Comparison of ENCODE assay signal across 19 cellular contexts in the genomic region with DNA sequence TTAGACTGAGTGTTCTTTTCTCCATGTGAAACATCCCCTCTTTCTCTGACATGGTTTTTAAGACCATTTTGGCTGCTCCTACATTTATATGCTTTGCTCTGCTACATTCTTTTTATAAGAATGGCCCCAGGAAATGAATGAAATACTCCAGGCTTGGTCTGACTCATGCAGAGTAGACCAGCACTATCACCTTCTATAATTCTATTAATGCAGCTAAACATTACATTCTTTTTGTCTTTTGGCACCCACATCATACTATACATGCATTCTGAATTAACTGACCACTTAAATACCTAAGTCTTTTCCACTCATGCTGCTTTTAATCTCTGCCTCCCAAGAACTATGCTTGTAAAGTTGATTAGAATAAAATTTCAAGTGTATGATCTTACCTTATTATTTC.
DNase-seq lines count a peak whose midpoint lies in the region; ATAC-seq and TF ChIP-seq lines count a peak whose summit lies in the region.
"Had no signal": no experiment of that assay in that cellular context is flagged by ENCODE, and none has a peak within 500 bp of the region (broad histone marks: within the 10 kb centered on the region; RNA-seq: fewer than 3 reads in every experiment).

No MANE protein-coding gene starts in this region.

- intact Hi-C loops in CD4-positive, alpha-beta T cell (cut with DNase I, micrococcal nuclease), result no loop called here
- intact Hi-C loops in head of caudate nucleus (cut with DNase I), result no loop called here

- TF ChIP-seq CTCF in CD4-positive, alpha-beta T cell (IDR thresholded peaks at IDR 0.05), result no peak
- no peak for TF ChIP-seq CTCF in brain microvascular endothelial cell (IDR thresholded peaks at IDR 0.05; ENCODE audit: low read depth, low read length, missing control alignments)

- H3K4me3 Mint-ChIP-seq in CD4-positive, alpha-beta T cell, result no peak overlapping the region
- H3K4me3 Mint-ChIP-seq: activated B cell treated with CpG ODN at 0.5 μM for 24 hours; CD4-positive, alpha-beta memory T cell had no signal

- CTCF ChIA-PET in CD4-positive, alpha-beta T cell (lab: Charles Lee), result no interaction called here

- no peaks in the 10 kb centered on the region for H3K9me3 Mint-ChIP-seq in CD4-positive, alpha-beta T cell
- H3K9me3 Mint-ChIP-seq: activated B cell treated with CpG ODN at 0.5 μM for 24 hours had no signal

- H3K4me1 Mint-ChIP-seq in CD4-positive, alpha-beta T cell (ENCODE audit: low read depth), result peaks cover 77% of the 10 kb centered on the region

- H3K36me3 ChIP-seq in brain microvascular endothelial cell (replicated peaks), result no peaks in the 10 kb centered on the region
- H3K36me3 ChIP-seq: HAP-1 had no signal

- no peak for DNase-seq in CD4-positive, alpha-beta T cell
- DNase-seq in M059J (ENCODE audit: low read depth) (peak; percentile 64), brain microvascular endothelial cell (peak; percentile 40), lung microvascular endothelial cell (ENCODE audit: low read depth in 2 of 2) (peak; percentile 6 to 53), NCI-H1105 (lab: John Stamatoyannopoulos, UW) (no peak), head of caudate nucleus (no peak), LoVo (ENCODE audit: low spot score) (no peak)
- DNase-seq: activated B cell treated with CpG ODN at 0.5 μM for 24 hours; activated gamma-delta T cell; CD4-positive, alpha-beta memory T cell; heart right ventricle; OCI-M1; stimulated activated CD4-positive, alpha-beta T cell treated with anti-CD3 and anti-CD28 coated beads, Interleukin-15, amount 100 ng/mL, for 24 hours; SW 1271 had no signal

- H3K27me3 Mint-ChIP-seq in CD4-positive, alpha-beta T cell, result no peaks in the 10 kb centered on the region
- H3K27me3 Mint-ChIP-seq: activated B cell treated with CpG ODN at 0.5 μM for 24 hours; CD4-positive, alpha-beta memory T cell; progenitor cell of endocrine pancreas had no signal

- H3K27me3 ChIP-seq in CD4-positive, alpha-beta T cell (ENCODE audit: control insufficient read depth, insufficient read depth, low read length), result no peaks in the 10 kb centered on the region
- no peaks in the 10 kb centered on the region for H3K27me3 ChIP-seq in brain microvascular endothelial cell (replicated peaks)
- H3K27me3 ChIP-seq: heart right ventricle had no signal

- H3K27ac Mint-ChIP-seq in CD4-positive, alpha-beta T cell, result peak overlapping the region; percentile 63
- H3K27ac Mint-ChIP-seq: activated B cell treated with CpG ODN at 0.5 μM for 24 hours, progenitor cell of endocrine pancreas had no signal

- in situ Hi-C loops in brain microvascular endothelial cell (cut with HindIII; ENCODE audit: low pct_ligation_motif_present, low sequenced_read_pairs), result no loop called here

- H3K4me3 ChIP-seq in brain microvascular endothelial cell (ENCODE audit: low read depth, low read length), result no peak overlapping the region
- H3K4me3 ChIP-seq: HAP-1, heart right ventricle had no signal

- peaks cover 90% of the 10 kb centered on the region for H3K36me3 Mint-ChIP-seq in CD4-positive, alpha-beta T cell (ENCODE audit: low read depth)

- POLR2A ChIA-PET in CD4-positive, alpha-beta T cell (lab: Charles Lee), result no interaction called here

- peaks cover 5% of the 10 kb centered on the region for H3K9me3 ChIP-seq in CD4-positive, alpha-beta T cell (ENCODE audit: control insufficient read depth, low read length)
- H3K9me3 ChIP-seq: HAP-1 had no signal

- no peak for ATAC-seq in CD4-positive, alpha-beta T cell (ENCODE audit: poor library complexity)
- no peak for ATAC-seq in GM19463 (IDR thresholded peaks at IDR 0.05; ENCODE audit: unreplicated experiment)
- ATAC-seq: heart right ventricle, left lobe of liver had no signal

- no peak overlapping the region for H3K27ac ChIP-seq in CD4-positive, alpha-beta T cell (ENCODE audit: low read depth, low read length)
- peak overlapping the region; percentile 26 for H3K27ac ChIP-seq in brain microvascular endothelial cell
- H3K27ac ChIP-seq: heart right ventricle, KMS-11 had no signal

Comparison
In these comparisons a context has a peak if more than half of its experiments do, and no peak if none do; other contexts are left out.
1. DNase-seq: peak in M059J (single experiment), brain microvascular endothelial cell (single experiment) and lung microvascular endothelial cell (2 of 2); none in CD4-positive, alpha-beta T cell (0 of 10), NCI-H1105 (single experiment), head of caudate nucleus (0 of 42) and LoVo (single experiment).